ENCODE assay signal across 1 cellular context in the genomic region with DNA sequence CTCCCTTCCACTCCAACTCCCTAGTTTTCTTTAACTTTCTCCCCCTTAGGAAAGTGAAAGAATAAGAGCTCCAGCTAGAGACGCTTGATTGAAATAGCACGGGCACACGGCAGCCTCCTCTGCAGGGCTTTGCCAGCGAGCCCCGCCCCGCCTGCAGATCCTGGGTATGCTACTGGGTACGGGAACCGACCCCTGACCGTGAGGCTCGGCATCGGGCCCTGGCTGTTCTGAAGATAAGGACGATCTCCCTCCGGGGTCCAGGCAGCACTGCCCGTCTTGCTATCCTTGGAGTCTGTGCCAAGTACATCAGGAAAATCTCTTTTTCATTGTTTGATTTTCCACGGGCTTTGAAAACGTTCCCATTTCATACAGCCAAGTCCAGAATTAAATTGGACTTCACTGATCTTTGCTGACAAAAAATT.
TF ChIP-seq lines count a peak whose summit lies in the region.

No MANE protein-coding gene starts in this region.

TF ChIP-seq in K562, 482 proteins besides CTCF, POLR2A, EP300 and RAD21 (continued from another document):
- TF ChIP-seq RBM39 (optimal IDR thresholded peaks at IDR 0.05; ENCODE audit: low read depth, low read length) (no peak), KDM5B (IDR thresholded peaks at IDR 0.05; ENCODE audit: insufficient replicate concordance, low read depth, low read length) (no peak), ZNF165 (CRISPR knock-in tag; IDR thresholded peaks at IDR 0.05; ENCODE audit: borderline replicate concordance) (no peak), MCM5 (IDR thresholded peaks at IDR 0.05; ENCODE audit: low read depth) (no peak), OTX1 (CRISPR knock-in tag; IDR thresholded peaks at IDR 0.05) (no peak), FOXK2 (conservative IDR thresholded peaks at IDR 0.05 in 1 of 2, IDR thresholded peaks at IDR 0.05 in 1 of 2; ENCODE audit: low read depth in 2 of 2) (no peak)
